8 cellular contexts compared by ENCODE assay signal in the genomic region with DNA sequence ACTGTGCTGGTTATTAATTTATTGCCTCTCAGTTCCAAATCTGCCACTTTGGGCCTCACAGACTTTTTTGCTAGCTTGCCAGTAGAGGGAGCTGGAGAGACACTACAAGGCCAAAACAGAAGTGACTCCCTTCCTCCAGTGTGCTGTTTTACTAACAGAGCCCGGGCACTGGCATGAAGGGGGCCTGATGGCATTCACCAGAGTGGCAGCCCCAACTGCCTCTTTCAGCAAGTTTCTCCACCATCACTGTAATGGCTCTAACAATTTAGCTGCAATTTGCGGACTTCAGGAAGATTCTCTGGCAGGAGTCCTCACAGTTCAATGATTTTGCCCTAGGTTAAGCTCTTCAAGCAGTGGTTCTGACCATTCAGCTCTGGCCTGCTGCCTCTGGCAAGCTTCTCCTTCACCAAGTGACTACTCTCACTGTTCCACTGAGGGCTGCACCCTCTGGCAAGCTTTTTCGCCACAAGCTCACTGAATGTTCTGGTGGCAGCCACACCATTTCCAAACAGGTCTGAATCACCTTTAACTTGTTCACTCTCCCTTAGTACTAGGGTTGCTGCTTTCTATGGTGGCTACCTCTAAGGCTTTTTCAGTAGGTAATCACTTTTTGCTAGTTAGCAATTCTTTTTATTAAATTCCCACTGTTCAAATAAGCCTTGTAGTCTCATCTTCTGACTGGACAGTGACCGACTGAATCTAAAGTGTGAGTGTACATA.
DNase-seq lines count a peak whose midpoint lies in the region; ATAC-seq and TF ChIP-seq lines count a peak whose summit lies in the region.

No MANE protein-coding gene starts in this region.

- H3K4me3 ChIP-seq in ascending aorta, result no peak overlapping the region
- no peak overlapping the region for H3K4me3 ChIP-seq in skeletal muscle satellite cell (ENCODE audit: low read length)

- H3K4me1 ChIP-seq in ascending aorta (no peaks in the 10 kb centered on the region), skeletal muscle satellite cell (ENCODE audit: control insufficient read depth, insufficient read depth, low read length) (no peaks in the 10 kb centered on the region)

- H3K9me3 ChIP-seq in ascending aorta (no peaks in the 10 kb centered on the region), skeletal muscle satellite cell (replicated peaks; ENCODE audit: low read length) (no peaks in the 10 kb centered on the region)

- H3K27ac ChIP-seq in 22Rv1 (no peak overlapping the region), ascending aorta (peak overlapping the region; percentile 1 to 5)

- ATAC-seq in GM18498 (IDR thresholded peaks at IDR 0.05; ENCODE audit: unreplicated experiment) (peak; percentile 76), HG02840 (IDR thresholded peaks at IDR 0.05; ENCODE audit: low FRiP score, unreplicated experiment) (peak; percentile 81), SK-N-SH treated with all-trans-retinoic acid at 6 μM for 48 hours (peak; percentile 97)

- intact Hi-C loops in ascending aorta (cut with DNase I), result loop anchor here (1.0 kb wide), 1 partner anchor 201 kb away; no protein-coding TSS in a partner anchor

- H3K36me3 ChIP-seq in ascending aorta (no peaks in the 10 kb centered on the region), skeletal muscle satellite cell (ENCODE audit: insufficient read depth, low read length) (no peaks in the 10 kb centered on the region)

- peak overlapping the region; percentile 46 for H3K4me2 ChIP-seq in skeletal muscle satellite cell (ENCODE audit: low read length)

- H3K27me3 ChIP-seq in ascending aorta, result no peaks in the 10 kb centered on the region
- peaks cover 4% of the 10 kb centered on the region for H3K27me3 ChIP-seq in skeletal muscle satellite cell (ENCODE audit: control insufficient read depth, insufficient read depth, low read length)

- TF ChIP-seq CTCF in 22Rv1 (IDR thresholded peaks at IDR 0.05) (peak; percentile 93), ascending aorta (IDR thresholded peaks at IDR 0.05) (peak; percentile 56 to 82 (median 78))

- H3K9ac ChIP-seq in skeletal muscle satellite cell (ENCODE audit: low read depth, low read length), result no peak overlapping the region

- DNase-seq in NCI-H1105 treated with DMSO at 0.1 percent for 48 hours (lab: John Stamatoyannopoulos, UW), result peak; percentile 87
- DNase-seq in ascending aorta (ENCODE audit: low spot score in 2 of 2), result peak in 1 of 2 donors; percentile 67
- peak; percentile 61 for DNase-seq in hepatic stellate cell (ENCODE audit: low spot score)

TF ChIP-seq in SK-N-SH treated with all-trans-retinoic acid at 6 μM for 48 hours, 23 proteins besides CTCF, POLR2A, EP300 and RAD21:
- TF ChIP-seq ZNF565 (CRISPR knock-in tag; conservative IDR thresholded peaks at IDR 0.05; ENCODE audit: low read depth) (no peak), TCF4 (CRISPR knock-in tag; IDR thresholded peaks at IDR 0.05; ENCODE audit: borderline replicate concordance) (no peak), ZNF8 (CRISPR knock-in tag; IDR thresholded peaks at IDR 0.05) (no peak), POU6F1 (CRISPR knock-in tag; IDR thresholded peaks at IDR 0.05; ENCODE audit: borderline replicate concordance, low read depth) (no peak), PPARA (CRISPR knock-in tag; IDR thresholded peaks at IDR 0.05; ENCODE audit: borderline replicate concordance) (no peak), OSR1 (CRISPR knock-in tag; IDR thresholded peaks at IDR 0.05) (no peak), CSRNP3 (CRISPR knock-in tag; IDR thresholded peaks at IDR 0.05) (no peak)
